ENCODE assay signal across 1 cellular context in the genomic region with DNA sequence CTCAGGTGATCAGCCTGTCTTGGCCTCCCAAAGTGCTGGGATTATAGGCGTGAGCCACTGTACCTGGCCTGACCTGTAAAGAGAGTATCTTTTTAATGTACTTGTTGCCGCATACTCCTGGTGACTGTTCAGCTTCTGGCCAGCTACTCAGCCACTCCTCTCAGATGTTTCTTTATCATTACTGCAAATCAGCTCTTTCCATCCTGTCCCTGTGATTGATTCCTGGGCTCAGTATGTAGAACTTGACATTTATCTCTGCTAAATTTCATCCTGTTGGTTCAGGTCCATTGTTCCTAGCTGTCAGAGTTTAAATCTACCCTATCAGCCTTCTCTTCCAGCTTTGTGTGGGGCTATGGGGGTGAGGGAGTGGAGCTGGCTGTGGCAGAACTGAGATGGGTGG.
TF ChIP-seq lines count a peak whose summit lies in the region.

No MANE protein-coding gene starts in this region.

TF ChIP-seq in SK-N-SH treated with all-trans-retinoic acid at 6 μM for 48 hours, 23 proteins besides CTCF, POLR2A, EP300 and RAD21 (continued from another document):
- no peak for TF ChIP-seq ZFP30 (CRISPR knock-in tag; IDR thresholded peaks at IDR 0.05)
- no peak for TF ChIP-seq ZFP3 (CRISPR knock-in tag; IDR thresholded peaks at IDR 0.05)
- TF ChIP-seq CSDC2 (CRISPR knock-in tag; IDR thresholded peaks at IDR 0.05) = no peak
- no peak for TF ChIP-seq BACH2 (CRISPR knock-in tag; IDR thresholded peaks at IDR 0.05; ENCODE audit: borderline replicate concordance)
- TF ChIP-seq, protein P1, sequence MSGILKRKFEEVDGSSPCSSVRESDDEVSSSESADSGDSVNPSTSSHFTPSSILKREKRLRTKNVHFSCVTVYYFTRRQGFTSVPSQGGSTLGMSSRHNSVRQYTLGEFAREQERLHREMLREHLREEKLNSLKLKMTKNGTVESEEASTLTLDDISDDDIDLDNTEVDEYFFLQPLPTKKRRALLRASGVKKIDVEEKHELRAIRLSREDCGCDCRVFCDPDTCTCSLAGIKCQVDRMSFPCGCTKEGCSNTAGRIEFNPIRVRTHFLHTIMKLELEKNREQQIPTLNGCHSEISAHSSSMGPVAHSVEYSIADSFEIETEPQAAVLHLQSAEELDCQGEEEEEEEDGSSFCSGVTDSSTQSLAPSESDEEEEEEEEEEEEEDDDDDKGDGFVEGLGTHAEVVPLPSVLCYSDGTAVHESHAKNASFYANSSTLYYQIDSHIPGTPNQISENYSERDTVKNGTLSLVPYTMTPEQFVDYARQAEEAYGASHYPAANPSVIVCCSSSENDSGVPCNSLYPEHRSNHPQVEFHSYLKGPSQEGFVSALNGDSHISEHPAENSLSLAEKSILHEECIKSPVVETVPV (CRISPR knock-in tag; IDR thresholded peaks at IDR 0.05) = no peak
- no peak for TF ChIP-seq ZC3H10 (CRISPR knock-in tag; IDR thresholded peaks at IDR 0.05)
- TF ChIP-seq, protein P2, sequence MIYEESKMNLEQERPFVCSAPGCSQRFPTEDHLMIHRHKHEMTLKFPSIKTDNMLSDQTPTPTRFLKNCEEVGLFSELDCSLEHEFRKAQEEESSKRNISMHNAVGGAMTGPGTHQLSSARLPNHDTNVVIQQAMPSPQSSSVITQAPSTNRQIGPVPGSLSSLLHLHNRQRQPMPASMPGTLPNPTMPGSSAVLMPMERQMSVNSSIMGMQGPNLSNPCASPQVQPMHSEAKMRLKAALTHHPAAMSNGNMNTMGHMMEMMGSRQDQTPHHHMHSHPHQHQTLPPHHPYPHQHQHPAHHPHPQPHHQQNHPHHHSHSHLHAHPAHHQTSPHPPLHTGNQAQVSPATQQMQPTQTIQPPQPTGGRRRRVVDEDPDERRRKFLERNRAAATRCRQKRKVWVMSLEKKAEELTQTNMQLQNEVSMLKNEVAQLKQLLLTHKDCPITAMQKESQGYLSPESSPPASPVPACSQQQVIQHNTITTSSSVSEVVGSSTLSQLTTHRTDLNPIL (CRISPR knock-in tag; IDR thresholded peaks at IDR 0.05; ENCODE audit: low read depth) = no peak
- TF ChIP-seq RARB (CRISPR knock-in tag; IDR thresholded peaks at IDR 0.05) = no peak
- TF ChIP-seq ARNTL (CRISPR knock-in tag; IDR thresholded peaks at IDR 0.05; ENCODE audit: borderline replicate concordance, low read depth) = no peak
- TF ChIP-seq, protein P3, sequence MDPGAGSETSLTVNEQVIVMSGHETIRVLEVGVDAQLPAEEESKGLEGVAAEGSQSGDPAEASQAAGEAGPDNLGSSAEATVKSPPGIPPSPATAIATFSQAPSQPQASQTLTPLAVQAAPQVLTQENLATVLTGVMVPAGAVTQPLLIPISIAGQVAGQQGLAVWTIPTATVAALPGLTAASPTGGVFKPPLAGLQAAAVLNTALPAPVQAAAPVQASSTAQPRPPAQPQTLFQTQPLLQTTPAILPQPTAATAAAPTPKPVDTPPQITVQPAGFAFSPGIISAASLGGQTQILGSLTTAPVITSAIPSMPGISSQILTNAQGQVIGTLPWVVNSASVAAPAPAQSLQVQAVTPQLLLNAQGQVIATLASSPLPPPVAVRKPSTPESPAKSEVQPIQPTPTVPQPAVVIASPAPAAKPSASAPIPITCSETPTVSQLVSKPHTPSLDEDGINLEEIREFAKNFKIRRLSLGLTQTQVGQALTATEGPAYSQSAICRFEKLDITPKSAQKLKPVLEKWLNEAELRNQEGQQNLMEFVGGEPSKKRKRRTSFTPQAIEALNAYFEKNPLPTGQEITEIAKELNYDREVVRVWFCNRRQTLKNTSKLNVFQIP (CRISPR knock-in tag; IDR thresholded peaks at IDR 0.05; ENCODE audit: borderline replicate concordance, low read depth) = no peak
TF ChIP-seq in SK-N-SH treated with all-trans-retinoic acid at 6 μM for 48 hours: peak in this region for 0.
